Comparison of ENCODE assay signal across 11 cellular contexts in the genomic region with DNA sequence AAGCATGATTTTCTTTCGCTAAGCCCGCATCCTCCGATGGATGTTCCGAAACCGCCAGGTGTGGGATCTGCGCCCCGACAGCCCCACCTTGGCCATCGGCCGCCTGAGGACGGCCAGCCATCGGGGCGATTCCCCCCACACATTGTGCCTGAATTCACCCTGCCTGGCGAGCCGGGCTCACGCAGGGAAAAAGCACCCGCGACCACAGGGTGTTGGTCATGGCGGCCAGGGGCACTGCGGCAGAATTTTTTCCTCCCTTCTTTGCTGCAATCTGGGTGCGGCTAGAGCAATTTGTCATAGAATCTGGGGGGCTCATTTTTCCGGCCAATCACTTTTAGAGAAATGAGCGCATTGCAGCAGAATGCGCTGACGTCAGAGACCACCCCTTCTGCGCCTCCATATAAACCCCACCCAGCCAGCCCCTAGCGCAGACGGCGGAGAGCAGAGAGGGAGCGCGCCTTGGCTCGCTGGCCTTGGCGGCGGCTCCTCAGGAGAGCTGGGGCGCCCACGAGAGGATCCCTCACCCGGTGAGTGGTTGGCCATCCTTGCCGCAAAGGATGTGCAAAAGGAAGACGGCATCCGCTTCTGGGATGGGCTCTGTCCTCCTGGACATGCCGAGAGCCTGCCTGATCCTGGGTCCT. TPM values are rescaled to one million over a fixed set of nuclear protein-coding genes. Genes with fewer than 3 reads are reported as not detected.
A peak's percentile ranks its signal among the peaks of the same experiment; 100 is the strongest.
DNase-seq lines count a peak whose midpoint lies in the region.
"Had no signal": no experiment of that assay in that cellular context is flagged by ENCODE, and none has a peak within 500 bp of the region (broad histone marks: within the 10 kb centered on the region; RNA-seq: fewer than 3 reads in every experiment).

A gene (plus strand): TSS at position 428 of the 641 bp plus-strand sequence.

- H3K27ac ChIP-seq in muscle layer of duodenum (ENCODE audit: low read length): no peak within 1 kb of the TSS
- H3K27ac ChIP-seq: 22Rv1 had no signal

- no peaks in the 10 kb centered on the region for H3K27me3 ChIP-seq in muscle layer of duodenum (ENCODE audit: low read depth, low read length)

- H3K9me3 ChIP-seq in muscle layer of duodenum (ENCODE audit: control insufficient read depth in 1 of 2, low read length in 2 of 2): peaks cover 0 to 8% of the 10 kb centered on the region in 2 donors

- H3K4me1 ChIP-seq in muscle layer of duodenum (ENCODE audit: control insufficient read depth in 1 of 2, insufficient read depth in 2 of 2, low read length in 2 of 2): peaks cover 0 to 15% of the 10 kb centered on the region in 2 donors

- DNase-seq in NCI-H1436 (lab: John Stamatoyannopoulos, UW): peak; percentile 55
- DNase-seq in NCI-H1436 treated with DMSO at 0.1 percent for 48 hours (lab: John Stamatoyannopoulos, UW): no peak
- peak; percentile 70 for DNase-seq in dermis blood vessel endothelial cell
- DNase-seq in ureter (ENCODE audit: low spot score): no peak
- no peak for DNase-seq in NCI-H2227 treated with DMSO at 0.1 percent for 48 hours (lab: John Stamatoyannopoulos, UW)
- no peak for DNase-seq in D341Med (ENCODE audit: low spot score)
- no peak for DNase-seq in COLO668 (lab: John Stamatoyannopoulos, UW; ENCODE audit: unreplicated experiment)
- DNase-seq: activated CD4-positive, CD25-positive, alpha-beta regulatory T cell; Kasumi-1 had no signal

- no peaks in the 10 kb centered on the region for H3K36me3 ChIP-seq in muscle layer of duodenum (ENCODE audit: control insufficient read depth in 1 of 2, insufficient read depth in 2 of 2, low read length in 2 of 2)

- H3K4me3 ChIP-seq in muscle layer of duodenum (ENCODE audit: low read depth in 1 of 2, low read length in 2 of 2): peak within 1 kb of the TSS; percentile 37 to 48

RNA-seq across cellular contexts. Expression of the gene that starts here (rescaled TPM):
- 0.65 and 2.2 TPM in 2 replicates for total RNA-seq in dermis blood vessel endothelial cell
- total RNA-seq in ureter: 77.9 TPM

Comparison
In these comparisons a context has a peak if more than half of its experiments do, and no peak if none do; other contexts are left out.
1. RNA of the gene that starts here (total RNA-seq): 77.9 TPM in ureter (single experiment); 0.65 to 2.2 TPM in dermis blood vessel endothelial cell; every median in the first group is over 10 times any median in the second.
2. DNase-seq: peak in NCI-H1436 (single experiment) and dermis blood vessel endothelial cell (single experiment); none in NCI-H1436 treated with DMSO at 0.1 percent for 48 hours (single experiment), ureter (single experiment), NCI-H2227 treated with DMSO at 0.1 percent for 48 hours (single experiment), D341Med (single experiment) and COLO668 (single experiment).